ENCODE assay signal across 9 cellular contexts in genomic region chr6:116410945-116411623, GRCh38. TPM values are rescaled to one million over a fixed set of nuclear protein-coding genes. Genes with fewer than 3 reads are reported as not detected.
A peak's percentile ranks its signal among the peaks of the same experiment; 100 is the strongest.
DNase-seq lines count a peak whose midpoint lies in the region; ATAC-seq and TF ChIP-seq lines count a peak whose summit lies in the region.
"Had no signal": no experiment of that assay in that cellular context is flagged by ENCODE, and none has a peak within 500 bp of the region (broad histone marks: within the 10 kb centered on the region; RNA-seq: fewer than 3 reads in every experiment).

No MANE protein-coding gene starts in this region.

- DNase-seq in HFFc6 (peak; percentile 50), adrenal gland (peak in 5 of 7 donors; percentile 31 to 80 (median 60)), right cardiac atrium (peak; percentile 31 to 73 (median 54)), GM20000 (ENCODE audit: low spot score) (no peak), mucosa of descending colon (no peak)
- no peak for DNase-seq in stimulated activated CD4-positive, alpha-beta T cell treated with anti-CD3 and anti-CD28 coated beads, Interleukin-12 subunit alpha, Interleukin-12 subunit beta, amount 100 ng/mL, for 4 hours
- DNase-seq: MM.1S; naive thymus-derived CD4-positive, alpha-beta T cell had no signal

- peak overlapping the region; percentile 75 for H3K27ac Mint-ChIP-seq in HFFc6
- H3K27ac Mint-ChIP-seq: naive thymus-derived CD4-positive, alpha-beta T cell had no signal

- H3K4me3 ChIP-seq in adrenal gland (no peak overlapping the region), right cardiac atrium (ENCODE audit: low read length) (no peak overlapping the region), subcutaneous abdominal adipose tissue (ENCODE audit: low read depth in 1 of 5, low read length in 5 of 5) (peak overlapping the region in 1 of 5 donors; percentile 9), mucosa of descending colon (no peak overlapping the region)

- no peak for TF ChIP-seq CTCF in HFFc6 (IDR thresholded peaks at IDR 0.05)
- no peak for TF ChIP-seq CTCF in adrenal gland (IDR thresholded peaks at IDR 0.05)
- no peak for TF ChIP-seq CTCF in GM20000 (IDR thresholded peaks at IDR 0.05; ENCODE audit: extremely low read depth, missing control alignments)
- TF ChIP-seq CTCF in mucosa of descending colon (IDR thresholded peaks at IDR 0.05) = no peak

- peaks cover 75% of the 10 kb centered on the region for H3K4me1 Mint-ChIP-seq in HFFc6 (ENCODE audit: low read depth)

- H3K4me3 Mint-ChIP-seq in HFFc6 = peak overlapping the region; percentile 71
- H3K4me3 Mint-ChIP-seq: naive thymus-derived CD4-positive, alpha-beta T cell had no signal

- peaks cover 42% of the 10 kb centered on the region for H3K36me3 Mint-ChIP-seq in HFFc6 (ENCODE audit: low read depth)

- no peaks in the 10 kb centered on the region for H3K9me3 Mint-ChIP-seq in HFFc6
- H3K9me3 Mint-ChIP-seq: naive thymus-derived CD4-positive, alpha-beta T cell had no signal

- H3K4me1 ChIP-seq in adrenal gland (replicated peaks in 1 of 2) (peaks cover 7 to 36% of the 10 kb centered on the region in 2 donors), right cardiac atrium (ENCODE audit: control insufficient read depth, insufficient read depth, low read length) (peaks cover 10% of the 10 kb centered on the region), subcutaneous abdominal adipose tissue (ENCODE audit: control insufficient read depth in 5 of 5, insufficient read depth in 5 of 5, low read length in 5 of 5) (peaks cover 3 to 62% (median 31%) of the 10 kb centered on the region in 5 donors), mucosa of descending colon (ENCODE audit: low read depth) (peaks cover 6% of the 10 kb centered on the region)

- 16 to 23% (median 20%) methylated on average over 5 of the region's 5 CpGs for WGBS in adrenal gland, 4 donors
- 11% methylated on average over 5 of the region's 5 CpGs for WGBS in right cardiac atrium

- intact Hi-C loops in adrenal gland (cut with DNase I) (no loop called here), right cardiac atrium (cut with DNase I) (no loop called here), mucosa of descending colon (cut with DNase I, micrococcal nuclease) (no loop called here)

- TF ChIP-seq POLR2A in adrenal gland (IDR thresholded peaks at IDR 0.05) = no peak

- no peaks in the 10 kb centered on the region; the same call in 1 of the 2 replicates for H3K27me3 Mint-ChIP-seq in HFFc6 (ENCODE audit: insufficient read depth)

- H3K9me3 ChIP-seq in adrenal gland (replicated peaks in 1 of 3) = no peaks in the 10 kb centered on the region
- H3K9me3 ChIP-seq in right cardiac atrium (ENCODE audit: control insufficient read depth, low read length) = no peaks in the 10 kb centered on the region
- no peaks in the 10 kb centered on the region for H3K9me3 ChIP-seq in subcutaneous abdominal adipose tissue (ENCODE audit: control insufficient read depth in 5 of 5, low read length in 5 of 5)
- H3K9me3 ChIP-seq in mucosa of descending colon = no peaks in the 10 kb centered on the region

- H3K27ac ChIP-seq in adrenal gland (no peak overlapping the region), right cardiac atrium (ENCODE audit: low read length) (no peak overlapping the region), subcutaneous abdominal adipose tissue (ENCODE audit: low read depth, low read length) (peak overlapping the region; percentile 92)

- peak; percentile 76 to 88 for ATAC-seq in right cardiac atrium
- ATAC-seq in mucosa of descending colon = no peak
- ATAC-seq: naive thymus-derived CD4-positive, alpha-beta T cell had no signal

- peak overlapping the region in 2 of 5 donors; percentile 20 to 39 for H3K9ac ChIP-seq in subcutaneous abdominal adipose tissue (ENCODE audit: low read length in 5 of 5)

- H3K27me3 ChIP-seq in adrenal gland (no peaks in the 10 kb centered on the region), right cardiac atrium (ENCODE audit: control insufficient read depth, insufficient read depth) (no peaks in the 10 kb centered on the region), subcutaneous abdominal adipose tissue (ENCODE audit: control insufficient read depth in 5 of 5, insufficient read depth in 4 of 5, low read length in 5 of 5) (no peaks in the 10 kb centered on the region)

- H3K36me3 ChIP-seq in adrenal gland (replicated peaks in 1 of 2) (no peaks in the 10 kb centered on the region), subcutaneous abdominal adipose tissue (ENCODE audit: control insufficient read depth in 5 of 5, insufficient read depth in 5 of 5, low read length in 5 of 5) (peaks cover 0 to 8% (median 0%) of the 10 kb centered on the region in 5 donors), mucosa of descending colon (ENCODE audit: low read depth) (no peaks in the 10 kb centered on the region)

RNA-seq across cellular contexts. Expression of gene DSE, which starts 40.3 kb away (rescaled TPM):
- total RNA-seq in HFFc6 (2021; fragmentation: NEBNext Ultra II Directional; extraction: Animal tissue kit (Norgen Biotek cat#: 25700)) = 100 to 1,000 TPM in 3 of 6 experiments, 10 to 100 TPM in 3; 86.7 to 110 (median 94.9) TPM
- total RNA-seq in adrenal gland = 10 to 100 TPM; 14.5 to 67.4 (median 44.4) TPM
- 10 to 100 TPM in 1 of 3 donors, 1 to 10 TPM in 2; 7.7 to 17.2 (median 8.7) TPM for polyA plus RNA-seq in adrenal gland
- total RNA-seq in right cardiac atrium = 10 to 100 TPM; 16.5 to 34.3 (median 24.9) TPM
- 6.9 TPM for polyA plus RNA-seq in right cardiac atrium
- total RNA-seq in mucosa of descending colon = 10 to 100 TPM in 2 of 3 donors, 1 to 10 TPM in 1; 6.3 to 23.8 (median 14.4) TPM

RNA-seq across cellular contexts. Expression of gene CALHM6, which starts 50.1 kb away (rescaled TPM):
- total RNA-seq in HFFc6 (2021; fragmentation: NEBNext Ultra II Directional; extraction: Animal tissue kit (Norgen Biotek cat#: 25700)) = 1 to 10 TPM in 2 of 6 experiments, under 1 TPM in 2, not detected in 2; 0.31 to 2.1 (median 1.0) TPM
- 10 to 100 TPM in 1 of 8 donors, 1 to 10 TPM in 7; 1.1 to 55.3 (median 6.5) TPM for total RNA-seq in adrenal gland
- polyA plus RNA-seq in adrenal gland = 10 to 100 TPM in 1 of 3 donors, 1 to 10 TPM in 2; 5.1 to 12.7 (median 10.0) TPM
- total RNA-seq in right cardiac atrium = 1 to 10 TPM; 3.0 to 4.8 (median 3.8) TPM
- 5.9 TPM for polyA plus RNA-seq in right cardiac atrium
- total RNA-seq in mucosa of descending colon = 1 to 10 TPM in 2 of 3 donors, not detected in 1; 4.2 to 5.6 TPM

Comparison
In these comparisons a context has a peak if more than half of its experiments do, and no peak if none do; other contexts are left out.
1. DNase-seq: peak in HFFc6 (single experiment), adrenal gland (5 of 7) and right cardiac atrium (3 of 3); none in GM20000 (single experiment), stimulated activated CD4-positive, alpha-beta T cell treated with anti-CD3 and anti-CD28 coated beads, Interleukin-12 subunit alpha, Interleukin-12 subunit beta, amount 100 ng/mL, for 4 hours (single experiment) and mucosa of descending colon (0 of 3).